Comparison of ENCODE assay signal across 7 cellular contexts in the genomic region with DNA sequence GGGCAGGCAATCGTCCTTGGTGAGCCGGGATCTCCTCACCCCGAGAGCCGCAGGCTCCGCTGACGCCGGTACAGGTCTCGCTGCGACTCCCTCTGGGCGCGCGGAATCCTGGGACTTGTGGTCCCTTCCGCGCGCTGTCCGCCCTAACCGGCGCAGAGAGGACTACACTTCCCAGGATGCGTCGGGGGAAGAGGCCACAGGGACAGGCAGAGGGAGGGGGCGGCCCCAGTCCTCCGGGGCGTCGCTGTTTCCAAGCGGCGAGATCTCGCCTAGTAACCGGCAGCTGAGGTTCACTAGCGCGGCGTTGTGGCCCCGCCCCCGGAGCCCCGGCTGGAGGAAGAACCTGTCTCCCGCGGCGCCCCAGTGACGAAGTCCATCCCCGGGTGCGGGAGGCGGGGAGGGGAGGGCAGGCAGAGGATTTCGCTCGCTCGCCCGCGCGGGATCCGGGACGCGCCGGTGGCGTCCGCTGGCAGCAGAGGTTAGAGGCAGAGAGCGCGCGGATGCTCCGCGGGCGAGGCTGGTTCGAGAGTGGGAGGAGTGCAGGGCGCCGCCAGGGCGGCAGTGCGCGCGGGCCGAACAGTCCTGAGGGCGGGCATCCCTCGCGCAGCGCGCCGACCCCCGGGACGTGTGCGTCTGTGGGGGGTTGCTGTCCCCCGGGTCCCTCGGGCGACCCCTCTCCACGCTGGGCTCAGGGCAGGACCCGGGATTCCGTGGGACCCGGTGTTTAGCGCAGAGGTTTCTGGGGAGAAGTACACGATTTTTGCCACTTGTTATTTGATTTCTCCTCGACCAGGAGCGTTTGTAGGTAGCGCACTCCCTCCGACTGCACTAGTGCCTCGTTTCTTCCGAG. TPM values are rescaled to one million over a fixed set of nuclear protein-coding genes. Genes with fewer than 3 reads are reported as not detected.
DNase-seq lines count a peak whose midpoint lies in the region; ATAC-seq and TF ChIP-seq lines count a peak whose summit lies in the region.

A gene (plus strand): TSS at position 363 of the 850 bp plus-strand sequence. CDS start 1,400 bp downstream, outside the sequence.

- H3K9me2 ChIP-seq in hepatocyte (replicated peaks; ENCODE audit: insufficient read depth): no peaks in the 10 kb centered on the region

- no peaks in the 10 kb centered on the region for H3K36me3 ChIP-seq in hepatocyte (replicated peaks; ENCODE audit: insufficient read depth, low read depth)

- TF ChIP-seq CTCF in hepatocyte (IDR thresholded peaks at IDR 0.05; ENCODE audit: poor library complexity): peak; percentile 35

- peaks cover 4% of the 10 kb centered on the region for H3K4me1 ChIP-seq in hepatocyte (ENCODE audit: insufficient read depth)

- peak within 1 kb of the TSS; percentile 77 for H3K27ac ChIP-seq in hepatocyte

- ATAC-seq in GM18499 (IDR thresholded peaks at IDR 0.05; ENCODE audit: insufficient read depth, unreplicated experiment) (peak; percentile 92), HG02973 (IDR thresholded peaks at IDR 0.05; ENCODE audit: unreplicated experiment) (peak; percentile 98)

- H3K9me3 ChIP-seq in hepatocyte (ENCODE audit: low read depth): no peaks in the 10 kb centered on the region

- no peaks in the 10 kb centered on the region for H4K20me1 ChIP-seq in hepatocyte (ENCODE audit: insufficient read depth, poor library complexity, severe bottlenecking)

- H2AFZ ChIP-seq in hepatocyte: peak within 1 kb of the TSS; percentile 96

- DNase-seq in NCI-H1930 (lab: John Stamatoyannopoulos, UW): peak; percentile 97 to 98
- DNase-seq in T-helper 9 cell: peak; percentile 98
- peak; percentile 100 for DNase-seq in astrocyte of the hippocampus (ENCODE audit: low read depth, low spot score)
- DNase-seq in hepatocyte (ENCODE audit: low spot score): peak; percentile 99
- DNase-seq in renal cortical epithelial cell (ENCODE audit: low read depth): peak; percentile 93

- peaks cover 36% of the 10 kb centered on the region for H3K27me3 ChIP-seq in hepatocyte

- 1% methylated on average over 73 of the region's 91 CpGs for WGBS in hepatocyte (ENCODE audit: low lambda C conversion rate, missing lambda C conversion rate)

- no peaks in the 10 kb centered on the region for H3K79me2 ChIP-seq in hepatocyte

- H3K4me3 ChIP-seq in hepatocyte: peak within 1 kb of the TSS; percentile 47

- peak within 1 kb of the TSS; percentile 93 for H3K4me2 ChIP-seq in hepatocyte

RNA-seq across cellular contexts. Expression of the gene that starts here (rescaled TPM):
- total RNA-seq in hepatocyte (2.2 and 4.0 TPM in 2 replicates), renal cortical epithelial cell (1.6 and 1.7 TPM in 2 replicates)
- 1.9 and 6.1 TPM in 2 replicates for polyA plus RNA-seq in hepatocyte

Comparison
In these comparisons a context has a peak if more than half of its experiments do, and no peak if none do; other contexts are left out.
1. Peak in every context shown above with its lines: DNase-seq, ATAC-seq, H3K4me3 ChIP-seq and H3K27ac ChIP-seq.